8 cellular contexts compared by ENCODE assay signal in genomic region chr7:27199820-27200760, GRCh38. TPM values are rescaled to one million over a fixed set of nuclear protein-coding genes. Genes with fewer than 3 reads are reported as not detected.
DNase-seq lines count a peak whose midpoint lies in the region; ATAC-seq, FAIRE-seq and TF ChIP-seq lines count a peak whose summit lies in the region.

Gene HOXA13, minus strand, starts transcription at chr7:27200091. Its CDS starts 14 bp downstream, at chr7:27200077.

- no peaks in the 10 kb centered on the region for H3K9me3 Mint-ChIP-seq in activated naive CD4-positive, alpha-beta T cell treated with anti-CD3 and anti-CD28 coated beads, Interleukin-2, amount 10 ng/mL, durations not matched to agents 7 days and 5 days
- H3K9me3 Mint-ChIP-seq in activated B cell treated with CpG ODN at 0.5 μM for 24 hours: no peaks in the 10 kb centered on the region
- H3K9me3 Mint-ChIP-seq in stimulated activated effector memory CD8-positive, alpha-beta T cell treated with anti-CD3 and anti-CD28 coated beads, Interleukin-12 subunit alpha, Interleukin-12 subunit beta, amount 100 ng/mL, for 72 hours: no peaks in the 10 kb centered on the region

- H3K4me3 ChIP-seq in right cardiac atrium (ENCODE audit: low read length): peak within 1 kb of the TSS; percentile 63

- CTCF ChIA-PET in activated naive CD4-positive, alpha-beta T cell treated with anti-CD3 and anti-CD28 coated beads, Interleukin-2, amount 10 ng/mL, durations not matched to agents 7 days and 5 days (lab: Charles Lee): no interaction called here
- CTCF ChIA-PET in activated B cell treated with CpG ODN at 0.5 μM for 24 hours (lab: Charles Lee): interaction anchor here (1.0 to 1.5 kb wide), 3 partner anchors 406 to 719 kb away, joined by 3 to 4 read pairs (median 3); no protein-coding TSS in a partner anchor

- H3K9me3 ChIP-seq in right cardiac atrium (ENCODE audit: control insufficient read depth, low read length): no peaks in the 10 kb centered on the region

- H3K4me3 Mint-ChIP-seq in activated naive CD4-positive, alpha-beta T cell treated with anti-CD3 and anti-CD28 coated beads, Interleukin-2, amount 10 ng/mL, durations not matched to agents 7 days and 5 days: peak within 1 kb of the TSS; percentile 64
- peak within 1 kb of the TSS; percentile 84 for H3K4me3 Mint-ChIP-seq in activated B cell treated with CpG ODN at 0.5 μM for 24 hours
- peak within 1 kb of the TSS; percentile 72 for H3K4me3 Mint-ChIP-seq in stimulated activated effector memory CD8-positive, alpha-beta T cell treated with anti-CD3 and anti-CD28 coated beads, Interleukin-12 subunit alpha, Interleukin-12 subunit beta, amount 100 ng/mL, for 72 hours

- peaks cover 2% of the 10 kb centered on the region for H3K36me3 Mint-ChIP-seq in activated naive CD4-positive, alpha-beta T cell treated with anti-CD3 and anti-CD28 coated beads, Interleukin-2, amount 10 ng/mL, durations not matched to agents 7 days and 5 days
- H3K36me3 Mint-ChIP-seq in activated B cell treated with CpG ODN at 0.5 μM for 24 hours (ENCODE audit: low read depth): no peaks in the 10 kb centered on the region
- H3K36me3 Mint-ChIP-seq in stimulated activated effector memory CD8-positive, alpha-beta T cell treated with anti-CD3 and anti-CD28 coated beads, Interleukin-12 subunit alpha, Interleukin-12 subunit beta, amount 100 ng/mL, for 72 hours: no peaks in the 10 kb centered on the region

- WGBS in right cardiac atrium: 2% methylated on average over 105 of the region's 105 CpGs

- H3K4me1 ChIP-seq in right cardiac atrium (ENCODE audit: control insufficient read depth, insufficient read depth, low read length): peaks cover under 1% of the 10 kb centered on the region

- TF ChIP-seq CTCF in activated B cell treated with CpG ODN at 0.5 μM for 24 hours (IDR thresholded peaks at IDR 0.05) (no peak), omental fat pad (IDR thresholded peaks at IDR 0.05) (no peak)

- POLR2A ChIA-PET in activated B cell treated with CpG ODN at 0.5 μM for 24 hours (lab: Charles Lee): no interaction called here

- peak within 1 kb of the TSS; percentile 74 for H3K27ac Mint-ChIP-seq in activated naive CD4-positive, alpha-beta T cell treated with anti-CD3 and anti-CD28 coated beads, Interleukin-2, amount 10 ng/mL, durations not matched to agents 7 days and 5 days
- H3K27ac Mint-ChIP-seq in activated B cell treated with CpG ODN at 0.5 μM for 24 hours: peak within 1 kb of the TSS; percentile 59
- no peak within 1 kb of the TSS for H3K27ac Mint-ChIP-seq in stimulated activated effector memory CD8-positive, alpha-beta T cell treated with anti-CD3 and anti-CD28 coated beads, Interleukin-12 subunit alpha, Interleukin-12 subunit beta, amount 100 ng/mL, for 72 hours

- H3K4me1 Mint-ChIP-seq in activated naive CD4-positive, alpha-beta T cell treated with anti-CD3 and anti-CD28 coated beads, Interleukin-2, amount 10 ng/mL, durations not matched to agents 7 days and 5 days: peaks cover 21% of the 10 kb centered on the region
- peaks cover 27% of the 10 kb centered on the region for H3K4me1 Mint-ChIP-seq in activated B cell treated with CpG ODN at 0.5 μM for 24 hours
- H3K4me1 Mint-ChIP-seq in stimulated activated effector memory CD8-positive, alpha-beta T cell treated with anti-CD3 and anti-CD28 coated beads, Interleukin-12 subunit alpha, Interleukin-12 subunit beta, amount 100 ng/mL, for 72 hours: peaks cover 47% of the 10 kb centered on the region

- H3K27me3 ChIP-seq in right cardiac atrium (ENCODE audit: control insufficient read depth, insufficient read depth): no peaks in the 10 kb centered on the region

- H3K27me3 Mint-ChIP-seq in activated naive CD4-positive, alpha-beta T cell treated with anti-CD3 and anti-CD28 coated beads, Interleukin-2, amount 10 ng/mL, durations not matched to agents 7 days and 5 days: peaks cover 88% of the 10 kb centered on the region
- H3K27me3 Mint-ChIP-seq in activated B cell treated with CpG ODN at 0.5 μM for 24 hours: peaks cover 69% of the 10 kb centered on the region

- FAIRE-seq in GM12892 (lab: Jason Lieb, UNC): no peak

- no peak within 1 kb of the TSS for H3K27ac ChIP-seq in right cardiac atrium (ENCODE audit: low read length)

- DNase-seq in activated naive CD4-positive, alpha-beta T cell treated with anti-CD3 and anti-CD28 coated beads, Interleukin-2, amount 10 ng/mL, durations not matched to agents 7 days and 5 days: no peak
- DNase-seq in activated naive CD4-positive, alpha-beta T cell treated with anti-CD3 and anti-CD28 coated beads, Interleukin-2, amount 50 U/mL, for 16 hours: no peak
- peak; percentile 75 for DNase-seq in M059J (ENCODE audit: low read depth)
- no peak for DNase-seq in activated B cell treated with CpG ODN at 0.5 μM for 24 hours
- no peak for DNase-seq in right cardiac atrium
- DNase-seq in stimulated activated effector memory CD8-positive, alpha-beta T cell treated with anti-CD3 and anti-CD28 coated beads, Interleukin-12 subunit alpha, Interleukin-12 subunit beta, amount 100 ng/mL, for 72 hours (ENCODE audit: low spot score in 2 of 2): no peak
- DNase-seq in omental fat pad (ENCODE audit: low spot score): no peak
- no peak for DNase-seq in GM12892 (ENCODE audit: insufficient read length)

- no peak for TF ChIP-seq POLR2A in GM12892 (IDR thresholded peaks at IDR 0.05; ENCODE audit: low read depth, low read length)

- intact Hi-C loops in activated B cell treated with CpG ODN at 0.5 μM for 24 hours (cut with micrococcal nuclease) (loop anchor here (2.0 to 10.0 kb wide), 7 partner anchors 15 to 1902 kb away; partner anchors contain the start of genes HOXA11, JAZF1 and TRIL), right cardiac atrium (cut with DNase I) (loop anchor here in 3 of 4 donors (5.0 to 10.0 kb wide), 7 partner anchors 377 to 895 kb away; no protein-coding TSS in a partner anchor)

- ATAC-seq in activated B cell treated with CpG ODN at 0.5 μM for 24 hours (ENCODE audit: low read depth) (peak; percentile 78), right cardiac atrium (peak; percentile 56 to 57), omental fat pad (ENCODE audit: low FRiP score) (no peak)
- ATAC-seq in stimulated activated effector memory CD8-positive, alpha-beta T cell treated with anti-CD3 and anti-CD28 coated beads, Interleukin-12 subunit alpha, Interleukin-12 subunit beta, amount 100 ng/mL, for 72 hours: peak; percentile 76

RNA-seq across cellular contexts. Expression of gene HOXA13, which starts in this region (rescaled TPM):
- total RNA-seq in M059J (2014; rRNA removed; shearing (Covaris generic)): 1.4 and 3.4 TPM in 2 replicates
- not detected in 2 replicates for total RNA-seq in activated B cell treated with CpG ODN at 0.5 μM for 24 hours
- total RNA-seq in right cardiac atrium: not detected
- not detected for polyA plus RNA-seq in right cardiac atrium
- not detected for total RNA-seq in omental fat pad
- polyA plus RNA-seq in GM12892 (2012; ENCODE audit: missing spikeins): not detected

Comparison
In these comparisons a context has a peak if more than half of its experiments do, and no peak if none do; other contexts are left out.
1. Peak in ATAC-seq in activated B cell treated with CpG ODN at 0.5 μM for 24 hours; RNA of the gene not detected or under 1 TPM.
2. Peak in ATAC-seq and H3K4me3 ChIP-seq in right cardiac atrium; RNA of the gene not detected or under 1 TPM.